Comparison of ENCODE assay signal across 1 cellular context in genomic region chr3:194271459-194272035, GRCh38.
TF ChIP-seq lines count a peak whose summit lies in the region.

No MANE protein-coding gene starts in this region.

TF ChIP-seq in H1, 55 proteins besides CTCF, POLR2A, EP300 and RAD21 (continued from another document):
- TF ChIP-seq FOSL1 (IDR thresholded peaks at IDR 0.05; ENCODE audit: insufficient read depth, low read depth, low read length) (no peak), SIRT6 (IDR thresholded peaks at IDR 0.05; ENCODE audit: low read length) (no peak), CHD7 (IDR thresholded peaks at IDR 0.05; ENCODE audit: insufficient replicate concordance, low read length) (no peak), SUZ12 (IDR thresholded peaks at IDR 0.05; ENCODE audit: low read length) (no peak), JUN (IDR thresholded peaks at IDR 0.05; ENCODE audit: low read depth, low read length) (no peak), RBBP5 (IDR thresholded peaks at IDR 0.05; ENCODE audit: borderline replicate concordance, low read depth, low read length) (no peak), KDM5A (IDR thresholded peaks at IDR 0.05; ENCODE audit: low read length) (no peak), CTBP2 (IDR thresholded peaks at IDR 0.05; ENCODE audit: borderline replicate concordance, insufficient read depth, insufficient read length, low read length) (no peak), GTF2F1 (IDR thresholded peaks at IDR 0.05; ENCODE audit: borderline replicate concordance, low read depth, low read length) (no peak), TEAD4 (IDR thresholded peaks at IDR 0.05; ENCODE audit: low read depth, low read length) (no peak), TAF7 (optimal IDR thresholded peaks at IDR 0.05; ENCODE audit: borderline replicate concordance, low read depth, low read length) (no peak)
TF ChIP-seq in H1: peak in this region for 0.
